36 cellular contexts compared by ENCODE assay signal in the genomic region with DNA sequence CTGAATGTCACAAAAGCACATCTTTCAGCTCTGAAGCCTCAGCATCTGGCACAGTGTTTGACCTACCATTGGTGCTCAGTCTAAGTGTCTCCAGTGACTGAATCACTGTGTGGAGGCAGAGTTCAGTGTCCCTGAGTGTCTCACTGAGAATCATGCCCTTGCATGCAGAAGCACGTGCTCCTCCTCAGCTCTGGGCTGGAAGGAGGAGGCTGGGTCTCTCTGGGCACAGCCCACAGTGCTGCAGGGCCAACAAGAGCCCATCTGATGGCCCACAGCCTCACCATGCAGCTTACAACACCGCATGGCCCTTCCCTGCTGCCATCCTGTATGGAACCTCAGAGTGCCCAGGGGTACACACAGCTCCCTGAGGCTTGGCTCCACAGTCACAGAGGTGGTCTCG.
"Had no signal": no experiment of that assay in that cellular context is flagged by ENCODE, and none has a peak within 500 bp of the region (broad histone marks: within the 10 kb centered on the region; RNA-seq: fewer than 3 reads in every experiment).

No MANE protein-coding gene starts in this region.

- H3K27me3 ChIP-seq: adrenal gland, body of pancreas, MG63, Peyer's patch, SJSA1 had no signal

- H3K27ac ChIP-seq: adrenal gland, body of pancreas, Peyer's patch, SJSA1, WERI-Rb-1 had no signal

- H3K4me3 ChIP-seq: adrenal gland, body of pancreas, MG63, Peyer's patch, SJSA1 had no signal

- ATAC-seq: activated CD8-positive, alpha-beta T cell treated with anti-CD3 and anti-CD28 coated beads for 36 hours; activated T-cell treated with anti-CD3 and anti-CD28 coated beads, Interleukin-2, amount 50 U/mL, for 72 hours; activated T-helper 17 cell treated with anti-CD3 and anti-CD28 coated beads, Interleukin-2, amount 50 U/mL, for 72 hours; body of pancreas; PC-3 had no signal

- H3K9me3 ChIP-seq: adrenal gland, body of pancreas, MG63, Peyer's patch, SJSA1 had no signal

- H3K36me3 ChIP-seq: adrenal gland, MG63, Peyer's patch, SJSA1, WERI-Rb-1 had no signal

- H3K4me1 ChIP-seq: adrenal gland, body of pancreas, Peyer's patch had no signal

- DNase-seq: activated CD4-positive, alpha-beta T cell treated with anti-CD3 and anti-CD28 coated beads, Interleukin-2, amount 10 ng/mL, durations not matched to agents 24 days and 14 days; activated CD4-positive, alpha-beta T cell treated with anti-CD3 and anti-CD28 coated beads, Interleukin-2, amount 50 U/mL, for 4 hours; activated CD4-positive, CD25-positive, alpha-beta regulatory T cell; activated CD8-positive, alpha-beta T cell treated with anti-CD3 and anti-CD28 coated beads for 36 hours; activated effector memory CD4-positive, alpha-beta T cell treated with anti-CD3 and anti-CD28 coated beads, Interleukin-2, amount 50 U/mL, for 16 hours; activated naive CD4-positive, alpha-beta T cell; activated naive CD4-positive, alpha-beta T cell treated with anti-CD3 and anti-CD28 coated beads, Interleukin-2, amount 50 U/mL, for 16 hours; activated naive CD8-positive, alpha-beta T cell treated with anti-CD3 and anti-CD28 coated beads, Interleukin-2, amount 10 ng/mL, durations not matched to agents 7 days and 5 days; activated T-cell treated with anti-CD3 and anti-CD28 coated beads, Interleukin-2, amount 50 U/mL, for 1 hour; activated T-cell treated with anti-CD3 and anti-CD28 coated beads, Interleukin-2, amount 50 U/mL, for 72 hours; adrenal gland; body of pancreas; central memory CD4-positive, alpha-beta T cell; Kasumi-1; KG1; MG63; NCI-H1048; NCI-H1436 treated with DMSO at 0.1 percent for 48 hours; NCI-H187; NCI-H2081; NCI-H2171 treated with DMSO at 0.1 percent for 48 hours; NCI-H2227 treated with DMSO at 0.1 percent for 48 hours; NCI-H446 treated with DMSO at 0.1 percent for 48 hours; NCI-H524; NCI-H69; PC-3; Peyer's patch; RPMI8226; SHP77 treated with DMSO at 0.1 percent for 48 hours; SW 1271; T-helper 1 cell; T-helper 2 cell; T-helper 9 cell; WERI-Rb-1 had no signal
